ENCODE assay signal across 8 cellular contexts in genomic region chr5:32710859-32711692, GRCh38. TPM values are rescaled to one million over a fixed set of nuclear protein-coding genes. Genes with fewer than 3 reads are reported as not detected.
DNase-seq lines count a peak whose midpoint lies in the region; ATAC-seq and TF ChIP-seq lines count a peak whose summit lies in the region.

NPR3 (plus strand) TSS chr5:32711321; CDS start chr5:32711777, 456 bp downstream.

- H3K4me3 ChIP-seq in AG10803 (ENCODE audit: low read length) (peak within 1 kb of the TSS; percentile 72), HUES64 (ENCODE audit: low read length) (peak within 1 kb of the TSS; percentile 46), astrocyte of the spinal cord (ENCODE audit: low read depth, low read length) (peak within 1 kb of the TSS; percentile 70), smooth muscle cell (peak within 1 kb of the TSS; percentile 58)

- H3K9me3 ChIP-seq in HUES64 (ENCODE audit: insufficient read depth, low read depth, low read length) = no peaks in the 10 kb centered on the region
- no peaks in the 10 kb centered on the region for H3K9me3 ChIP-seq in smooth muscle cell (replicated peaks; ENCODE audit: low read depth)

- no peaks in the 10 kb centered on the region for H4K20me1 ChIP-seq in smooth muscle cell (ENCODE audit: low read depth)

- H3F3A ChIP-seq in smooth muscle cell (ENCODE audit: low read depth) = no peaks in the 10 kb centered on the region

- H3K27ac ChIP-seq in HUES64 (ENCODE audit: low read depth, low read length) (no peak within 1 kb of the TSS), smooth muscle cell (ENCODE audit: low read depth) (no peak within 1 kb of the TSS)

- in situ Hi-C loops in astrocyte of the spinal cord (cut with HindIII; ENCODE audit: low sequenced_read_pairs) = no loop called here

- no peak for ATAC-seq in GM18858 (IDR thresholded peaks at IDR 0.05; ENCODE audit: unreplicated experiment)

- H3K9ac ChIP-seq in HUES64 (ENCODE audit: low read depth, low read length) = no peak within 1 kb of the TSS
- peak within 1 kb of the TSS; percentile 4 for H3K9ac ChIP-seq in smooth muscle cell (ENCODE audit: low read depth)

- 1% methylated on average over 37 of the region's 44 CpGs for WGBS in HUES64
- WGBS in smooth muscle cell (ENCODE audit: low lambda C conversion rate) = 6% methylated on average over 37 of the region's 44 CpGs

- H3K4me2 ChIP-seq in smooth muscle cell = peak within 1 kb of the TSS; percentile 94

- H3K4me1 ChIP-seq in HUES64 (ENCODE audit: insufficient read depth, low read length) (peaks cover 3% of the 10 kb centered on the region), smooth muscle cell (ENCODE audit: low read depth) (peaks cover 37% of the 10 kb centered on the region)

- H3K27me3 ChIP-seq in HUES64 (ENCODE audit: insufficient read depth, low read length) = peaks cover 87% of the 10 kb centered on the region
- H3K27me3 ChIP-seq in smooth muscle cell (ENCODE audit: low read depth) = peaks cover 66% of the 10 kb centered on the region

- H3K79me2 ChIP-seq in smooth muscle cell (ENCODE audit: low read depth) = no peaks in the 10 kb centered on the region

- H3K36me3 ChIP-seq in HUES64 (ENCODE audit: insufficient read depth, low read length) (no peaks in the 10 kb centered on the region), smooth muscle cell (ENCODE audit: low read depth) (no peaks in the 10 kb centered on the region)

- no peak for TF ChIP-seq CTCF in AG10803 (conservative IDR thresholded peaks at IDR 0.05; ENCODE audit: low read length)
- no peak for TF ChIP-seq CTCF in astrocyte of the spinal cord (IDR thresholded peaks at IDR 0.05; ENCODE audit: low read depth, low read length)
- TF ChIP-seq CTCF in smooth muscle cell (IDR thresholded peaks at IDR 0.05; ENCODE audit: borderline replicate concordance, insufficient read depth, poor library complexity, severe bottlenecking) = no peak

- peak; percentile 76 for DNase-seq in AG10803 (ENCODE audit: low read depth)
- DNase-seq in astrocyte of the spinal cord (ENCODE audit: low read depth, low spot score) = peak; percentile 33
- peak; percentile 30 for DNase-seq in iPS-NIHi11 (ENCODE audit: low spot score)
- no peak for DNase-seq in smooth muscle cell (lab: John Stamatoyannopoulos, UW; ENCODE audit: unreplicated experiment)
- no peak for DNase-seq in iPS-NIHi7 (ENCODE audit: extremely low spot score)
- no peak for DNase-seq in DMS153 (lab: John Stamatoyannopoulos, UW)

- H2AFZ ChIP-seq in smooth muscle cell (ENCODE audit: low read depth) = peak within 1 kb of the TSS; percentile 66

RNA-seq across cellular contexts. Expression of gene NPR3, which starts in this region (rescaled TPM):
- 0.45 TPM for polyA plus RNA-seq in HUES64 (2013, experiment 1 of 2)
- 0.63 TPM for polyA plus RNA-seq in HUES64 (2013, experiment 2 of 2)
- 5.4 and 9.4 TPM in 2 replicates for total RNA-seq in smooth muscle cell
- 1.4 and 2.5 TPM in 2 replicates for polyA plus RNA-seq in smooth muscle cell

Comparison
In these comparisons a context has a peak if more than half of its experiments do, and no peak if none do; other contexts are left out.
1. DNase-seq: peak in AG10803 (single experiment), astrocyte of the spinal cord (single experiment) and iPS-NIHi11 (single experiment); none in smooth muscle cell (single experiment), iPS-NIHi7 (single experiment) and DMS153 (single experiment).
2. Peak in every context shown above with its lines, with median percentiles within 50 percentile points of each other: H3K4me3 ChIP-seq.